Comparison of ENCODE assay signal across 11 cellular contexts in the genomic region with DNA sequence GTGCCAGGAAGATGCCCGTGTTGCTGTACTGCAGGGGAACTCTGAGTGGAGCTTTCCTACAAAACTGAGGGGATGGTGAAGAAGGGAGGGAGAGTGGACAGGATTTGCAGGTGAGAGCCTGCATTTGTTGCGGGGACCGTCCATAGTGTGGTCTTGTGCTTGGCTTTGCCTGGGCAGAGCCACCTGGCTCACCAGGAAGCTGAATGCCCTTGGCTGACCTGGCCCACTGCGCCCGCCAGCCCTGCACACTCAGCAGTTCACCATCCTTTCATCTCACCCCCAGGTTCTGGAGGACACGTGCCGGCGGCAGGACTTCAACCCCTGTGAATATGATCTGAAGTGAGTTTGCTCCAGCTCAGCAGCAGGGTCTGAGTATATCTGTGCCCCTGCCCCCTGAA. TPM values are rescaled to one million over a fixed set of nuclear protein-coding genes. Genes with fewer than 3 reads are reported as not detected.
A peak's percentile ranks its signal among the peaks of the same experiment; 100 is the strongest.
DNase-seq lines count a peak whose midpoint lies in the region; TF ChIP-seq lines count a peak whose summit lies in the region.
"Had no signal": no experiment of that assay in that cellular context is flagged by ENCODE, and none has a peak within 500 bp of the region (broad histone marks: within the 10 kb centered on the region; RNA-seq: fewer than 3 reads in every experiment).

No MANE protein-coding gene starts in this region.

- H3K4me3 ChIP-seq in Caco-2 (ENCODE audit: low read depth, low read length) (no peak overlapping the region), NT2/D1 (ENCODE audit: insufficient read length, low read depth) (no peak overlapping the region), neural progenitor cell (no peak overlapping the region), brain microvascular endothelial cell (ENCODE audit: low read depth, low read length) (no peak overlapping the region)

- H3K27me3 Mint-ChIP-seq in Caco-2 (ENCODE audit: insufficient read depth, unreplicated experiment) (no peaks in the 10 kb centered on the region), neural progenitor cell (ENCODE audit: insufficient read depth, low read depth) (peaks cover 10% of the 10 kb centered on the region)

- DNase-seq in Caco-2 = no peak
- no peak for DNase-seq in NT2/D1 (ENCODE audit: low read depth, low spot score)
- peak; percentile 49 for DNase-seq in cerebellum (ENCODE audit: low spot score)
- DNase-seq in neural progenitor cell (ENCODE audit: low spot score) = no peak
- no peak for DNase-seq in NCI-H226
- no peak for DNase-seq in NCI-H82 (lab: John Stamatoyannopoulos, UW)
- no peak for DNase-seq in NCI-H2081 (lab: John Stamatoyannopoulos, UW)
- DNase-seq in brain microvascular endothelial cell = no peak
- DNase-seq: stimulated activated CD4-positive, alpha-beta T cell treated with anti-CD3 and anti-CD28 coated beads, Interleukin-2, amount 100 ng/mL, for 48 hours had no signal

- no peak overlapping the region for H2AFZ ChIP-seq in neural progenitor cell (replicated peaks)

- H3K27ac Mint-ChIP-seq in Caco-2 (ENCODE audit: unreplicated experiment) = no peak overlapping the region
- H3K27ac Mint-ChIP-seq in neural progenitor cell = no peak overlapping the region

- peaks cover 8% of the 10 kb centered on the region; the same call in 1 of the 2 replicates for H3K4me1 ChIP-seq in Caco-2
- peaks cover 14% of the 10 kb centered on the region for H3K4me1 ChIP-seq in NT2/D1 (ENCODE audit: insufficient read depth, insufficient read length)
- peaks cover 3% of the 10 kb centered on the region for H3K4me1 ChIP-seq in neural progenitor cell

- intact Hi-C loops in Caco-2 (cut with micrococcal nuclease; ENCODE audit: unreplicated experiment) = no loop called here

- TF ChIP-seq CTCF in Caco-2 (IDR thresholded peaks at IDR 0.05; ENCODE audit: insufficient read depth in 1 of 2, low read depth in 1 of 2, low read length in 1 of 2, severe bottlenecking in 1 of 2, unreplicated experiment in 1 of 2) (no peak), neural progenitor cell (IDR thresholded peaks at IDR 0.05) (no peak), brain microvascular endothelial cell (IDR thresholded peaks at IDR 0.05; ENCODE audit: low read depth, low read length, missing control alignments) (no peak)

- CTCF ChIA-PET in Caco-2 (lab: Charles Lee) = no interaction called here

- H3K27me3 ChIP-seq in Caco-2 (replicated peaks; ENCODE audit: control insufficient read depth, insufficient read depth, low read length) = no peaks in the 10 kb centered on the region
- H3K27me3 ChIP-seq in NT2/D1 (ENCODE audit: insufficient read depth, insufficient read length) = peaks cover 15% of the 10 kb centered on the region
- peaks cover 31% of the 10 kb centered on the region for H3K27me3 ChIP-seq in neural progenitor cell
- no peaks in the 10 kb centered on the region for H3K27me3 ChIP-seq in brain microvascular endothelial cell (replicated peaks)

- H4K20me1 ChIP-seq in neural progenitor cell (ENCODE audit: low read depth) = no peaks in the 10 kb centered on the region

- peaks cover 5% of the 10 kb centered on the region for H3K4me1 Mint-ChIP-seq in Caco-2 (ENCODE audit: low read depth, unreplicated experiment)
- peaks cover 17% of the 10 kb centered on the region for H3K4me1 Mint-ChIP-seq in neural progenitor cell

- H3K36me3 ChIP-seq in Caco-2 (ENCODE audit: control insufficient read depth, insufficient read depth, low read length) (no peaks in the 10 kb centered on the region), NT2/D1 (ENCODE audit: insufficient read depth, insufficient read length, low read length) (peaks cover 28% of the 10 kb centered on the region), neural progenitor cell (no peaks in the 10 kb centered on the region), brain microvascular endothelial cell (replicated peaks) (peaks cover under 1% of the 10 kb centered on the region)

- peaks cover 4% of the 10 kb centered on the region for H3F3A ChIP-seq in neural progenitor cell (ENCODE audit: low read depth)

- H3K79me2 ChIP-seq in neural progenitor cell (ENCODE audit: low read depth) = peaks cover 13% of the 10 kb centered on the region

- H3K9me3 ChIP-seq in Caco-2 = peaks cover under 1% of the 10 kb centered on the region; the same call in 1 of the 2 replicates
- H3K9me3 ChIP-seq in NT2/D1 (ENCODE audit: insufficient read depth, low read length) = peaks cover 4% of the 10 kb centered on the region; the same call in 1 of the 2 replicates
- no peaks in the 10 kb centered on the region for H3K9me3 ChIP-seq in neural progenitor cell (ENCODE audit: low read depth)

- H3K4me3 Mint-ChIP-seq in Caco-2 (ENCODE audit: unreplicated experiment) (peak overlapping the region; percentile 98), neural progenitor cell (peak overlapping the region; percentile 85)

- BruUV-seq in Caco-2 (replicated peaks; lab: Mats Ljungman, UMichigan) = no TSS peak

- POLR2A ChIA-PET in Caco-2 (lab: Charles Lee) = no interaction called here

- in situ Hi-C loops in brain microvascular endothelial cell (cut with HindIII; ENCODE audit: low pct_ligation_motif_present, low sequenced_read_pairs) = loop anchor here (10.0 kb wide), 1 partner anchor 56 kb away; the partner anchor contains the start of genes DCXR and RAC3

- H3K9ac ChIP-seq in NT2/D1 (ENCODE audit: insufficient read length, low read depth) = peak overlapping the region; percentile 75
- no peak overlapping the region for H3K9ac ChIP-seq in neural progenitor cell

- no peak overlapping the region for H3K27ac ChIP-seq in neural progenitor cell
- no peak overlapping the region for H3K27ac ChIP-seq in brain microvascular endothelial cell

- H3K9me3 Mint-ChIP-seq in Caco-2 (ENCODE audit: unreplicated experiment) (no peaks in the 10 kb centered on the region), neural progenitor cell (peaks cover 13% of the 10 kb centered on the region)

- H3K36me3 Mint-ChIP-seq in Caco-2 (ENCODE audit: insufficient read depth, unreplicated experiment) (peaks cover 53% of the 10 kb centered on the region), neural progenitor cell (peaks cover 10% of the 10 kb centered on the region)

- H3K4me2 ChIP-seq in neural progenitor cell = peak overlapping the region; percentile 77

RNA-seq across cellular contexts. Expression of gene ASPSCR1, which starts 1.5 kb away (rescaled TPM):
- total RNA-seq in Caco-2 (2022) (58.0 and 59.2 TPM in 2 replicates), cerebellum (22.3 TPM), neural progenitor cell (ENCODE audit: low replicate concordance) (13.1 and 40.9 TPM in 2 replicates)

RNA-seq across cellular contexts. Expression of gene NOTUM, which starts 17.9 kb away (rescaled TPM):
- total RNA-seq in Caco-2 (2022) (11.1 and 13.0 TPM in 2 replicates), cerebellum (0.27 TPM), neural progenitor cell (ENCODE audit: low replicate concordance) (0.25 TPM in 1 of 2 replicates, not detected in the other)

RNA-seq across cellular contexts. Expression of gene MYADML2, which starts 31.9 kb away (rescaled TPM):
- total RNA-seq in Caco-2 (2022) = not detected in 2 replicates
- 0.36 TPM for total RNA-seq in cerebellum
- total RNA-seq in neural progenitor cell (ENCODE audit: low replicate concordance) = 0.11 TPM in 1 of 2 replicates, not detected in the other
- total RNA-seq: Daoy, lung microvascular endothelial cell had no signal

RNA-seq across cellular contexts. Expression of gene PYCR1, which starts 41.8 kb away (rescaled TPM):
- total RNA-seq in Caco-2 (2022) = 200 and 203 TPM in 2 replicates
- 21.8 TPM for total RNA-seq in cerebellum
- total RNA-seq in neural progenitor cell (ENCODE audit: low replicate concordance) = 32.6 and 72.2 TPM in 2 replicates

RNA-seq across cellular contexts. Expression of gene CENPX, which starts 43.8 kb away (rescaled TPM):
- total RNA-seq in Caco-2 (2022) = 85.3 and 94.9 TPM in 2 replicates
- 22.1 TPM for total RNA-seq in cerebellum
- 53.0 and 85.0 TPM in 2 replicates for total RNA-seq in neural progenitor cell (ENCODE audit: low replicate concordance)
